In the genomic region with DNA sequence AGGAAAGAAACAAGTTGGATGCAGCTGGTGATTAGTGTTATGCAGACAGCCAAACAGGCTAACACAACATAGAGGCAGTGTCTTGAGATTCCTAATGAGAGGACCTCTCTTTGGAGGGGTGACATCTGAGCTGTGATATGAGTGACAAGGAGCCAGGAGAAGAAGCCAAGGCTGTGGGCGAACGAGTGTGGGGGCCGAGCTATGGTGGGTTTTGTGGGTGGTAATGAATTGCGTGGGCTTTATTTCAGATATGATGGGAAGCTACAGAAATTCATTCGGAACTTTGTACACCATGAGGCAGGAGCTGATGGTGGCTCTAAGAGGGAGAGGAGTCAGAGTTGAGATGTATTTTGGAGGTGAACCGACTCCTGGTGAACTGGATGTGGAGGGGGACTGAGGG, we compare ENCODE assay signal across 4 cellular contexts. TPM values are rescaled to one million over a fixed set of nuclear protein-coding genes. Genes with fewer than 3 reads are reported as not detected.
"Had no signal": no experiment of that assay in that cellular context is flagged by ENCODE, and none has a peak within 500 bp of the region (broad histone marks: within the 10 kb centered on the region; RNA-seq: fewer than 3 reads in every experiment).

No MANE protein-coding gene starts in this region.

- H3K4me3 ChIP-seq: GM12878 had no signal

- ATAC-seq: GM12878 had no signal

- DNase-seq: GDM1, GF-D8 had no signal

RNA-seq across cellular contexts. Expression of a gene that starts 17.1 kb away (rescaled TPM):
- total RNA-seq: G401 had no signal
